In genomic region chr7:140023728-140024127, GRCh38 we compare ENCODE assay signal across 28 cellular contexts.
"Had no signal": no experiment of that assay in that cellular context is flagged by ENCODE, and none has a peak within 500 bp of the region (broad histone marks: within the 10 kb centered on the region; RNA-seq: fewer than 3 reads in every experiment).

No MANE protein-coding gene starts in this region.

- H3K27ac ChIP-seq: coronary artery, epithelial cell of prostate, heart left ventricle, parathyroid adenoma, right lobe of liver, skin epidermis, stomach, suprapubic skin, tibial nerve had no signal

- DNase-seq: activated B cell treated with CpG ODN at 0.5 μM for 24 hours; activated CD4-positive, alpha-beta T cell treated with anti-CD3 and anti-CD28 coated beads for 4 hours; activated CD8-positive, alpha-beta memory T cell treated with anti-CD3 and anti-CD28 coated beads, Interleukin-2, amount 10 ng/mL, durations not matched to agents 7 days and 5 days; activated CD8-positive, alpha-beta T cell treated with anti-CD3 and anti-CD28 coated beads for 36 hours; activated naive CD4-positive, alpha-beta T cell treated with Interleukin-2 at 50 U/mL for 16 hours; activated naive CD8-positive, alpha-beta T cell treated with anti-CD3 and anti-CD28 coated beads, Interleukin-2, amount 10 ng/mL, durations not matched to agents 7 days and 5 days; activated T-cell treated with anti-CD3 and anti-CD28 coated beads, Interleukin-2, amount 50 U/mL, for 1 hour; amygdala; cerebellar nuclear complex; endodermal cell; heart left ventricle; left ventricle myocardium superior; midbrain; nephron progenitor cell; nucleus accumbens; stimulated activated CD4-positive, alpha-beta T cell treated with anti-CD3 and anti-CD28 coated beads, Interleukin-1b, Interleukin-23, amount 100 ng/mL, for 48 hours; stomach; T1000 had no signal

- H3K27me3 ChIP-seq: heart left ventricle, right lobe of liver, stomach, suprapubic skin, tibial nerve had no signal

- H3K9me3 ChIP-seq: heart left ventricle, right lobe of liver, stomach, suprapubic skin, tibial nerve had no signal

- H3K4me3 Mint-ChIP-seq: activated B cell treated with CpG ODN at 0.5 μM for 24 hours; activated CD8-positive, alpha-beta memory T cell treated with anti-CD3 and anti-CD28 coated beads, Interleukin-2, amount 10 ng/mL, durations not matched to agents 7 days and 5 days; activated CD8-positive, alpha-beta T cell treated with anti-CD3 and anti-CD28 coated beads for 36 hours; activated naive CD8-positive, alpha-beta T cell treated with anti-CD3 and anti-CD28 coated beads, Interleukin-2, amount 10 ng/mL, durations not matched to agents 7 days and 5 days; endodermal cell; nephron progenitor cell; T-helper 1 cell treated with Interleukin-12 subunit alpha and Interleukin-12 subunit beta and Interleukin-4 antibody, amounts not matched to agents 30 μg/mL and 1 μg/mL, for 36 hours had no signal

- ATAC-seq: activated CD8-positive, alpha-beta memory T cell treated with anti-CD3 and anti-CD28 coated beads, Interleukin-2, amount 10 ng/mL, durations not matched to agents 7 days and 5 days; activated CD8-positive, alpha-beta T cell treated with anti-CD3 and anti-CD28 coated beads for 36 hours; heart left ventricle; left ventricle myocardium superior; right lobe of liver had no signal

- H3K4me1 Mint-ChIP-seq: activated B cell treated with CpG ODN at 0.5 μM for 24 hours, endodermal cell had no signal

- H3K27me3 Mint-ChIP-seq: activated B cell treated with CpG ODN at 0.5 μM for 24 hours; activated CD8-positive, alpha-beta memory T cell treated with anti-CD3 and anti-CD28 coated beads, Interleukin-2, amount 10 ng/mL, durations not matched to agents 7 days and 5 days; activated CD8-positive, alpha-beta T cell treated with anti-CD3 and anti-CD28 coated beads for 36 hours; activated naive CD8-positive, alpha-beta T cell treated with anti-CD3 and anti-CD28 coated beads, Interleukin-2, amount 10 ng/mL, durations not matched to agents 7 days and 5 days had no signal

- H3K27ac Mint-ChIP-seq: activated B cell treated with CpG ODN at 0.5 μM for 24 hours; activated CD8-positive, alpha-beta memory T cell treated with anti-CD3 and anti-CD28 coated beads, Interleukin-2, amount 10 ng/mL, durations not matched to agents 7 days and 5 days; activated CD8-positive, alpha-beta T cell treated with anti-CD3 and anti-CD28 coated beads for 36 hours; activated naive CD8-positive, alpha-beta T cell treated with anti-CD3 and anti-CD28 coated beads, Interleukin-2, amount 10 ng/mL, durations not matched to agents 7 days and 5 days; endodermal cell; nephron progenitor cell; T-helper 1 cell treated with Interleukin-12 subunit alpha and Interleukin-12 subunit beta and Interleukin-4 antibody, amounts not matched to agents 30 μg/mL and 1 μg/mL, for 36 hours had no signal

- H3K79me2 ChIP-seq: parathyroid adenoma had no signal

- H2AFZ ChIP-seq: parathyroid adenoma had no signal

- FAIRE-seq: bronchial epithelial cell, islet of Langerhans had no signal

- H3K9me3 Mint-ChIP-seq: activated B cell treated with CpG ODN at 0.5 μM for 24 hours; activated CD8-positive, alpha-beta T cell treated with anti-CD3 and anti-CD28 coated beads for 36 hours; activated naive CD8-positive, alpha-beta T cell treated with anti-CD3 and anti-CD28 coated beads, Interleukin-2, amount 10 ng/mL, durations not matched to agents 7 days and 5 days; endodermal cell; nephron progenitor cell; T-helper 1 cell treated with Interleukin-12 subunit alpha and Interleukin-12 subunit beta and Interleukin-4 antibody, amounts not matched to agents 30 μg/mL and 1 μg/mL, for 36 hours had no signal

- H3K4me1 ChIP-seq: heart left ventricle, parathyroid adenoma, suprapubic skin, tibial nerve had no signal

- H3K9ac ChIP-seq: parathyroid adenoma had no signal

- H3K4me3 ChIP-seq: coronary artery, heart left ventricle, right lobe of liver, skin epidermis, stomach, suprapubic skin, tibial nerve had no signal
